10 cellular contexts compared by ENCODE assay signal in genomic region chr14:103336191-103336590, GRCh38. TPM values are rescaled to one million over a fixed set of nuclear protein-coding genes. Genes with fewer than 3 reads are reported as not detected.
DNase-seq lines count a peak whose midpoint lies in the region; ATAC-seq and TF ChIP-seq lines count a peak whose summit lies in the region.
"Had no signal": no experiment of that assay in that cellular context is flagged by ENCODE, and none has a peak within 500 bp of the region (broad histone marks: within the 10 kb centered on the region; RNA-seq: fewer than 3 reads in every experiment).

No MANE protein-coding gene starts in this region.

- no peak overlapping the region for H2BK5ac ChIP-seq in trophoblast cell (ENCODE audit: low read depth, low read length, poor library complexity)

- no peak overlapping the region for H2AK5ac ChIP-seq in trophoblast cell (ENCODE audit: low read length)

- TF ChIP-seq CTCF in GM06990 (IDR thresholded peaks at IDR 0.05; ENCODE audit: insufficient read depth, low read length, poor library complexity, severe bottlenecking) (no peak), epithelial cell of proximal tubule (conservative IDR thresholded peaks at IDR 0.05; ENCODE audit: low read depth, low read length) (no peak)

- H3K4me1 ChIP-seq in SJSA1 (replicated peaks): peaks cover 13% of the 10 kb centered on the region
- H3K4me1 ChIP-seq in trophoblast cell (ENCODE audit: control insufficient read depth in 1 of 2, insufficient read depth in 2 of 2, low read length in 2 of 2): peaks cover 0 to 2% of the 10 kb centered on the region in 2 experiments

- H2BK120ac ChIP-seq in trophoblast cell (ENCODE audit: insufficient read depth, low read length, poor library complexity): no peak overlapping the region

- no peak overlapping the region for H2BK12ac ChIP-seq in trophoblast cell (ENCODE audit: low read length)

- peak overlapping the region; percentile 80 for H3K4me2 ChIP-seq in trophoblast cell (ENCODE audit: low read length)

- no peak overlapping the region for H3K23ac ChIP-seq in trophoblast cell (ENCODE audit: low read length)

- no peak overlapping the region for H3K14ac ChIP-seq in trophoblast cell (ENCODE audit: low read length)

- peaks cover 16% of the 10 kb centered on the region for H3K79me2 ChIP-seq in trophoblast cell (ENCODE audit: control insufficient read depth, insufficient read depth, low read length, poor library complexity)

- H4K12ac ChIP-seq in trophoblast cell (ENCODE audit: low read depth, low read length): no peak overlapping the region

- H3K4ac ChIP-seq in trophoblast cell (ENCODE audit: low read depth, low read length): no peak overlapping the region

- H3K18ac ChIP-seq in trophoblast cell (ENCODE audit: low read length): no peak overlapping the region

- H3K9me3 ChIP-seq in SJSA1 (replicated peaks): no peaks in the 10 kb centered on the region
- H3K9me3 ChIP-seq in trophoblast cell (ENCODE audit: insufficient read depth, low read depth, low read length): no peaks in the 10 kb centered on the region

- ATAC-seq in GM18519 (IDR thresholded peaks at IDR 0.05; ENCODE audit: low FRiP score, unreplicated experiment) (no peak), GM18873 (IDR thresholded peaks at IDR 0.05; ENCODE audit: low FRiP score, unreplicated experiment) (no peak)
- ATAC-seq: left colon had no signal

- no peak overlapping the region for H3K9ac ChIP-seq in trophoblast cell (ENCODE audit: low read length)

- no CpG with 5 or more reads among the region's 14 CpGs for WGBS in trophoblast cell (ENCODE audit: extremely low coverage, insufficient coverage, insufficient read length)

- H3K36me3 ChIP-seq in GM06990 (ENCODE audit: control insufficient read depth, insufficient read depth, low read length) (peaks cover 38% of the 10 kb centered on the region), SJSA1 (peaks cover 74% of the 10 kb centered on the region), trophoblast cell (ENCODE audit: control insufficient read depth in 1 of 2, insufficient read depth in 2 of 2, low read length in 2 of 2) (peaks cover 15 to 55% of the 10 kb centered on the region in 2 experiments)

- H3K27ac ChIP-seq in SJSA1: no peak overlapping the region
- no peak overlapping the region for H3K27ac ChIP-seq in trophoblast cell (ENCODE audit: low read depth, low read length)

- no peak for DNase-seq in GM06990 (ENCODE audit: extremely low read depth, insufficient read length)
- no peak for DNase-seq in SJSA1 (ENCODE audit: low read depth in 1 of 2, low spot score in 2 of 2)
- DNase-seq in epithelial cell of proximal tubule (ENCODE audit: low read depth): no peak
- no peak for DNase-seq in trophoblast cell
- DNase-seq in GOT3 (lab: John Stamatoyannopoulos, UW): no peak
- no peak for DNase-seq in NCI-H2171 treated with DMSO at 0.1 percent for 48 hours (lab: John Stamatoyannopoulos, UW)
- DNase-seq: NCI-H1417 had no signal

- peaks cover 18% of the 10 kb centered on the region for H3K79me1 ChIP-seq in trophoblast cell (ENCODE audit: low read length)

- H2AFZ ChIP-seq in trophoblast cell (ENCODE audit: insufficient read depth, low read length, poor library complexity): no peak overlapping the region

- no peak overlapping the region for H4K8ac ChIP-seq in trophoblast cell (ENCODE audit: low read depth, low read length)

- H3K4me3 ChIP-seq in GM06990 (replicated peaks; ENCODE audit: low read depth, low read length) (peak overlapping the region; percentile 99), SJSA1 (peak overlapping the region; percentile 95; the same call in 1 of the 2 replicates), epithelial cell of proximal tubule (ENCODE audit: low read depth, low read length) (peak overlapping the region; percentile 71), trophoblast cell (ENCODE audit: low read depth, low read length) (no peak overlapping the region)

- H3K27me3 ChIP-seq in GM06990 (replicated peaks; ENCODE audit: control insufficient read depth, insufficient read depth, low read length) (no peaks in the 10 kb centered on the region), SJSA1 (replicated peaks) (no peaks in the 10 kb centered on the region), trophoblast cell (ENCODE audit: insufficient read depth, low read length) (no peaks in the 10 kb centered on the region)

- H4K91ac ChIP-seq in trophoblast cell (ENCODE audit: low read depth, low read length): no peak overlapping the region

RNA-seq across cellular contexts. Expression of gene EIF5, which starts 2.2 kb away (rescaled TPM):
- total RNA-seq in SJSA1 (2014; rRNA removed; shearing (Covaris generic)): 127 and 177 TPM in 2 replicates
- total RNA-seq in epithelial cell of proximal tubule: 187 and 238 TPM in 2 replicates
- 350 and 375 TPM in 2 replicates for polyA plus RNA-seq in trophoblast cell (2013)

RNA-seq across cellular contexts. Expression of gene MARK3, which starts 49.0 kb away (rescaled TPM):
- 32.3 and 53.2 TPM in 2 replicates for total RNA-seq in SJSA1 (2014; rRNA removed; shearing (Covaris generic))
- total RNA-seq in epithelial cell of proximal tubule: 47.5 and 59.3 TPM in 2 replicates
- polyA plus RNA-seq in trophoblast cell (2013): 58.6 and 59.7 TPM in 2 replicates
